In genomic region chr14:57247283-57247682, GRCh38 we compare ENCODE assay signal across 17 cellular contexts. TPM values are rescaled to one million over a fixed set of nuclear protein-coding genes. Genes with fewer than 3 reads are reported as not detected.
DNase-seq lines count a peak whose midpoint lies in the region; ATAC-seq, FAIRE-seq and TF ChIP-seq lines count a peak whose summit lies in the region.
"Had no signal": no experiment of that assay in that cellular context is flagged by ENCODE, and none has a peak within 500 bp of the region (broad histone marks: within the 10 kb centered on the region; RNA-seq: fewer than 3 reads in every experiment).

No MANE protein-coding gene starts in this region.

- intact Hi-C loops in A673 (cut with micrococcal nuclease; ENCODE audit: unreplicated experiment) (no loop called here), kidney (cut with DNase I) (no loop called here)

- H3K4me1 ChIP-seq in A673 (ENCODE audit: insufficient read depth, low read length, poor library complexity, severe bottlenecking) (peaks cover 19% of the 10 kb centered on the region), kidney (ENCODE audit: control insufficient read depth in 1 of 2, insufficient read depth in 1 of 2, low read depth in 1 of 2, low read length in 2 of 2) (no peaks in the 10 kb centered on the region)

- DNase-seq in A673 (ENCODE audit: low spot score) (peak; percentile 28), GM03348 (ENCODE audit: low spot score) (peak; percentile 10), SK-N-MC (ENCODE audit: low read depth, low spot score) (no peak), kidney (no peak), NCI-H1048 (lab: John Stamatoyannopoulos, UW) (no peak), AG08395 (ENCODE audit: low spot score) (no peak)
- DNase-seq: ACHN; CD8-positive, alpha-beta memory T cell; DMS79 treated with DMSO at 0.1 percent for 48 hours; Kasumi-1; NCI-H1105 treated with DMSO at 0.1 percent for 48 hours; NCI-H187; NCI-H526 treated with DMSO at 0.1 percent for 48 hours; SHP77 treated with DMSO at 0.1 percent for 48 hours; SW 1271 had no signal

- H3K27ac ChIP-seq in A673 (ENCODE audit: low read depth, low read length, poor library complexity, severe bottlenecking) (no peak overlapping the region), SK-N-MC (peak overlapping the region; percentile 73), kidney (ENCODE audit: low read depth in 2 of 2, low read length in 2 of 2) (no peak overlapping the region)

- CTCF ChIA-PET in A673 (lab: Charles Lee): no interaction called here

- peak; percentile 29 for FAIRE-seq in kidney (lab: Jason Lieb, UNC)

- H3K27me3 ChIP-seq in A673 (replicated peaks; ENCODE audit: insufficient read depth, low read depth, low read length, poor library complexity): no peaks in the 10 kb centered on the region

- no peak for TF ChIP-seq CTCF in A673 (conservative IDR thresholded peaks at IDR 0.05; ENCODE audit: low read depth, low read length)
- no peak for TF ChIP-seq CTCF in kidney (IDR thresholded peaks at IDR 0.05; ENCODE audit: borderline replicate concordance, extremely low read depth, insufficient read depth)

- H3K9me3 ChIP-seq in A673 (ENCODE audit: low read depth, low read length, poor library complexity, severe bottlenecking) (no peaks in the 10 kb centered on the region), SK-N-MC (ENCODE audit: low read depth, low read length) (no peaks in the 10 kb centered on the region), kidney (ENCODE audit: control insufficient read depth in 1 of 2, low read length in 2 of 2) (no peaks in the 10 kb centered on the region)

- H3K9ac ChIP-seq in SK-N-MC (ENCODE audit: insufficient read length): no peak overlapping the region
- H3K9ac ChIP-seq in kidney (ENCODE audit: low read length in 2 of 2): no peak overlapping the region

- ATAC-seq in GM21786 (IDR thresholded peaks at IDR 0.05; ENCODE audit: unreplicated experiment): no peak
- ATAC-seq in HG03175 (IDR thresholded peaks at IDR 0.05; ENCODE audit: unreplicated experiment): no peak

- H3K36me3 ChIP-seq in A673 (ENCODE audit: insufficient read depth, low read length, poor library complexity, severe bottlenecking): peaks cover 4% of the 10 kb centered on the region
- H3K36me3 ChIP-seq in SK-N-MC (ENCODE audit: insufficient read depth, low read length): peaks cover 42% of the 10 kb centered on the region
- peaks cover 0 to 2% of the 10 kb centered on the region in 2 donors for H3K36me3 ChIP-seq in kidney (ENCODE audit: control insufficient read depth in 1 of 2, insufficient read depth in 2 of 2, low read length in 2 of 2)

- POLR2A ChIA-PET in A673 (lab: Charles Lee; ENCODE audit: low non-redundant PET): no interaction called here

- H3K4me3 ChIP-seq in A673 (ENCODE audit: low read depth, low read length, poor library complexity, severe bottlenecking) (no peak overlapping the region), SK-N-MC (no peak overlapping the region), kidney (ENCODE audit: low read length in 2 of 2) (no peak overlapping the region)

- BruUV-seq in A673 (replicated peaks; lab: Mats Ljungman, UMichigan): no TSS peak

RNA-seq across cellular contexts. Expression of gene EXOC5, which starts 21.4 kb away (rescaled TPM):
- total RNA-seq in A673 (2021) (132 TPM in 2 replicates), kidney (52.2 TPM)
- polyA plus RNA-seq in kidney (ENCODE audit: insufficient read depth, low read depth, low replicate concordance): 11.6 TPM

RNA-seq across cellular contexts. Expression of gene AP5M1, which starts 21.5 kb away (rescaled TPM):
- total RNA-seq in A673 (2021): 54.1 and 58.7 TPM in 2 replicates
- total RNA-seq in kidney: 49.4 TPM
- 18.3 TPM for polyA plus RNA-seq in kidney (ENCODE audit: insufficient read depth, low read depth, low replicate concordance)

Comparison
In these comparisons a context has a peak if more than half of its experiments do, and no peak if none do; other contexts are left out.
1. DNase-seq: peak in A673 (single experiment) and GM03348 (single experiment); none in SK-N-MC (single experiment), kidney (single experiment), NCI-H1048 (single experiment) and AG08395 (single experiment).